ENCODE assay signal across 8 cellular contexts in the genomic region with DNA sequence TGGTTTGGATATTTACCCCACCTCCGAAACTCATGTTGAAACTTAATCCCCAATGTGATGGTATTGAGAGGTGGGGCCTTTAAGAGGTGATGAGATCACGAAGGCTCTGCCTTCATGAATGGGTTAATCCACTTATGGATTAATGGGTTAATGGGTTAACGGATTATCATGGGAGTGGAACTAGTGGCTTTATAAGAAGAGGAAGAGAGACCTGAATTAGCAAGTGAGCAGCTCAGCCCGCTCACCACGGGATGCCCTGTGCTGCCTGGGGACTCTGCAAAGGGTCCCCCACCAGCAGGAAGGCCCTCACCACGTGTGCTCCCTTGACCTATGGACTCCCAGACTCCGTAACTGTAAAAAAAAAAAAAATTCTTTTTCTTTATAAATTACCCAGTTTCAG. TPM values are rescaled to one million over a fixed set of nuclear protein-coding genes. Genes with fewer than 3 reads are reported as not detected.
"Had no signal": no experiment of that assay in that cellular context is flagged by ENCODE, and none has a peak within 500 bp of the region (broad histone marks: within the 10 kb centered on the region; RNA-seq: fewer than 3 reads in every experiment).

No MANE protein-coding gene starts in this region.

- H3K27ac ChIP-seq: GM23248, HL-60 had no signal

- ATAC-seq: HCT116 had no signal

- H3K4me1 ChIP-seq: HAP-1 had no signal

- H3K9ac ChIP-seq: GM23248 had no signal

- FAIRE-seq: HepG2 had no signal

- DNase-seq: GM23248, GOT3, HFFc6 had no signal

- H3K36me3 ChIP-seq: HAP-1 had no signal

- H3K9me3 ChIP-seq: HAP-1 had no signal

- H3K4me3 ChIP-seq: GM23248, HAP-1 had no signal

RNA-seq across cellular contexts. Expression of a gene that starts 16.5 kb away (rescaled TPM):
- total RNA-seq: GM23248 had no signal
- polyA plus RNA-seq: IgD-negative memory B cell had no signal
